ENCODE assay signal across 13 cellular contexts in genomic region chr12:65895759-65896656, GRCh38.
DNase-seq lines count a peak whose midpoint lies in the region; TF ChIP-seq lines count a peak whose summit lies in the region.
"Had no signal": no experiment of that assay in that cellular context is flagged by ENCODE, and none has a peak within 500 bp of the region (broad histone marks: within the 10 kb centered on the region; RNA-seq: fewer than 3 reads in every experiment).

No MANE protein-coding gene starts in this region.

- H3K27me3 ChIP-seq in A673 (replicated peaks; ENCODE audit: insufficient read depth, low read depth, low read length, poor library complexity) (no peaks in the 10 kb centered on the region), esophagus muscularis mucosa (no peaks in the 10 kb centered on the region)
- H3K27me3 ChIP-seq: right atrium auricular region had no signal

- peaks cover 23% of the 10 kb centered on the region for H3K36me3 Mint-ChIP-seq in nephron (ENCODE audit: low read depth)

- H3K27me3 Mint-ChIP-seq in nephron (ENCODE audit: low read depth), result no peaks in the 10 kb centered on the region

- no peak overlapping the region for H3K4me3 ChIP-seq in A673 (ENCODE audit: low read depth, low read length, poor library complexity, severe bottlenecking)
- H3K4me3 ChIP-seq in esophagus muscularis mucosa, result peak overlapping the region in 3 of 4 donors; percentile 3 to 12 (median 9)
- H3K4me3 ChIP-seq: coronary artery, PC-9, right atrium auricular region had no signal

- TF ChIP-seq POLR2A in esophagus muscularis mucosa (IDR thresholded peaks at IDR 0.05; ENCODE audit: low read depth), result no peak

- peak overlapping the region; percentile 86 to 94 (median 87) for H3K27ac Mint-ChIP-seq in nephron
- H3K27ac Mint-ChIP-seq: activated T-helper 2 cell treated with anti-CD3 and anti-CD28 coated beads, Interferon-gamma antibody, Interleukin-2, Interleukin-4, amounts not matched to agents 10 μg/mL and 5 μg/mL and 100 μg/mL, durations not matched to agents 14 hours and 24 hours and 36 hours had no signal

- no peaks in the 10 kb centered on the region for H3K9me3 Mint-ChIP-seq in nephron
- H3K9me3 Mint-ChIP-seq: activated T-helper 2 cell treated with anti-CD3 and anti-CD28 coated beads, Interferon-gamma antibody, Interleukin-2, Interleukin-4, amounts not matched to agents 10 μg/mL and 5 μg/mL and 100 μg/mL, durations not matched to agents 14 hours and 24 hours and 36 hours had no signal

- DNase-seq in A673 (ENCODE audit: low spot score), result no peak
- DNase-seq in NCI-H1048 (lab: John Stamatoyannopoulos, UW), result peak; percentile 60
- no peak for DNase-seq in esophagus muscularis mucosa (ENCODE audit: extremely low spot score)
- no peak for DNase-seq in COR-L47 (lab: John Stamatoyannopoulos, UW)
- no peak for DNase-seq in NCI-H187 treated with DMSO at 0.1 percent for 48 hours (lab: John Stamatoyannopoulos, UW)
- no peak for DNase-seq in activated CD4-positive, alpha-beta T cell treated with anti-CD3 and anti-CD28 coated beads for 1 hour
- no peak for DNase-seq in activated CD4-positive, alpha-beta T cell treated with anti-CD3 and anti-CD28 coated beads, Interleukin-2, amount 50 U/mL, for 4 hours
- DNase-seq: NCI-H146, PC-9 had no signal

- CTCF ChIA-PET in A673 (lab: Charles Lee), result no interaction called here

- 90% methylated on average over 8 of the region's 8 CpGs for WGBS in esophagus muscularis mucosa

- intact Hi-C loops in A673 (cut with micrococcal nuclease; ENCODE audit: unreplicated experiment) (no loop called here), esophagus muscularis mucosa (cut with DNase I) (no loop called here)

- H3K9me3 ChIP-seq in A673 (ENCODE audit: low read depth, low read length, poor library complexity, severe bottlenecking) (no peaks in the 10 kb centered on the region), esophagus muscularis mucosa (no peaks in the 10 kb centered on the region)
- H3K9me3 ChIP-seq: right atrium auricular region had no signal

- H3K4me3 Mint-ChIP-seq in nephron, result peak overlapping the region; percentile 9 to 52 (median 10)

- TF ChIP-seq CTCF in A673 (conservative IDR thresholded peaks at IDR 0.05; ENCODE audit: low read depth, low read length) (no peak), esophagus muscularis mucosa (IDR thresholded peaks at IDR 0.05) (no peak), nephron (IDR thresholded peaks at IDR 0.05; ENCODE audit: unreplicated experiment in 3 of 3) (no peak)

- peak overlapping the region; percentile 80 for H3K27ac ChIP-seq in A673 (ENCODE audit: low read depth, low read length, poor library complexity, severe bottlenecking)
- H3K27ac ChIP-seq in esophagus muscularis mucosa (replicated peaks in 1 of 4), result peak overlapping the region in 2 of 4 donors; percentile 7 to 31
- H3K27ac ChIP-seq: coronary artery, right atrium auricular region had no signal

- no peak for TF ChIP-seq EP300 in esophagus muscularis mucosa (IDR thresholded peaks at IDR 0.05)

- peaks cover 67% of the 10 kb centered on the region for H3K4me1 ChIP-seq in A673 (ENCODE audit: insufficient read depth, low read length, poor library complexity, severe bottlenecking)
- H3K4me1 ChIP-seq in esophagus muscularis mucosa, result peaks cover 16 to 23% (median 21%) of the 10 kb centered on the region in 4 donors

- POLR2A ChIA-PET in A673 (lab: Charles Lee; ENCODE audit: low non-redundant PET), result no interaction called here

- H3K36me3 ChIP-seq in A673 (ENCODE audit: insufficient read depth, low read length, poor library complexity, severe bottlenecking) (peaks cover 3% of the 10 kb centered on the region), esophagus muscularis mucosa (no peaks in the 10 kb centered on the region)
- H3K36me3 ChIP-seq: right atrium auricular region had no signal

- H3K4me1 Mint-ChIP-seq in nephron, result peaks cover 82% of the 10 kb centered on the region

- no TSS peak for BruUV-seq in A673 (replicated peaks; lab: Mats Ljungman, UMichigan)
